In the genomic region with DNA sequence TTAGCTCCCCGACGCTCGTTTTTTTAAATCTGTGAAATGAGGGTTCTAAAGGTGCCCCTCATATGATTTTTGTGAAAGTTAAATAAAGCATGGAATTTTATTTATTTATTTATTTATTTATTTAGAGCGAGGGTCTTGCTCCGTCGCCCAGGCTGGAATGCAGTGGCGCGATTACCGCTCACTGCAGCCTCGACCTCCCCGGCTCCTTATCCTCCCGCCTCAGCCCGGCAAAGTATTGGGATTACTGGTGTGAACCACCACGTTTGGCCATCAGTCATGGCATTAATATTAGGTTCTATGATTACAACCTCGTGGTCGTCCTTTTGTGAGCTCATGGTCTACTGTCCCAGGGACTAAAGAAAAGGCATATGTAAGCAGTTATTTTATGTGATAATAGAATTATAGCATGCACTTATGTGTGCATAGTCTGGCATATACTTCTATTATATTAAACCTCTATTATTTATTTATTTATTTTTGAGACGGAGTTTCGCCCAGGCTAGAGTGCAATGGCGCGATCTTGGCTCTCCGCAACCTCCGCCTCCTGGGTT, we compare ENCODE assay signal across 1 cellular context.
TF ChIP-seq lines count a peak whose summit lies in the region.

No MANE protein-coding gene starts in this region.

TF ChIP-seq in HepG2, 621 proteins besides CTCF, POLR2A, EP300 and RAD21:
- TF ChIP-seq MAFK (conservative IDR thresholded peaks at IDR 0.05 in 1 of 2, IDR thresholded peaks at IDR 0.05 in 1 of 2; ENCODE audit: low read length in 2 of 2), result peak in 1 of 2 experiments; percentile 50; a peak in 2 of 4 replicates
- 0 out of 2 replicates have a peak, but pooled peaks have one; percentile 1 for TF ChIP-seq SNAI1 (CRISPR knock-in tag; IDR thresholded peaks at IDR 0.05; ENCODE audit: borderline replicate concordance)
- no peak for TF ChIP-seq NR2F2 (IDR thresholded peaks at IDR 0.05; ENCODE audit: borderline replicate concordance, low read depth)
- TF ChIP-seq, protein P1, sequence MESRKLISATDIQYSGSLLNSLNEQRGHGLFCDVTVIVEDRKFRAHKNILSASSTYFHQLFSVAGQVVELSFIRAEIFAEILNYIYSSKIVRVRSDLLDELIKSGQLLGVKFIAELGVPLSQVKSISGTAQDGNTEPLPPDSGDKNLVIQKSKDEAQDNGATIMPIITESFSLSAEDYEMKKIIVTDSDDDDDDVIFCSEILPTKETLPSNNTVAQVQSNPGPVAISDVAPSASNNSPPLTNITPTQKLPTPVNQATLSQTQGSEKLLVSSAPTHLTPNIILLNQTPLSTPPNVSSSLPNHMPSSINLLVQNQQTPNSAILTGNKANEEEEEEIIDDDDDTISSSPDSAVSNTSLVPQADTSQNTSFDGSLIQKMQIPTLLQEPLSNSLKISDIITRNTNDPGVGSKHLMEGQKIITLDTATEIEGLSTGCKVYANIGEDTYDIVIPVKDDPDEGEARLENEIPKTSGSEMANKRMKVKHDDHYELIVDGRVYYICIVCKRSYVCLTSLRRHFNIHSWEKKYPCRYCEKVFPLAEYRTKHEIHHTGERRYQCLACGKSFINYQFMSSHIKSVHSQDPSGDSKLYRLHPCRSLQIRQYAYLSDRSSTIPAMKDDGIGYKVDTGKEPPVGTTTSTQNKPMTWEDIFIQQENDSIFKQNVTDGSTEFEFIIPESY (CRISPR knock-in tag; IDR thresholded peaks at IDR 0.05), result peak; percentile 54
